11 cellular contexts compared by ENCODE assay signal in the genomic region with DNA sequence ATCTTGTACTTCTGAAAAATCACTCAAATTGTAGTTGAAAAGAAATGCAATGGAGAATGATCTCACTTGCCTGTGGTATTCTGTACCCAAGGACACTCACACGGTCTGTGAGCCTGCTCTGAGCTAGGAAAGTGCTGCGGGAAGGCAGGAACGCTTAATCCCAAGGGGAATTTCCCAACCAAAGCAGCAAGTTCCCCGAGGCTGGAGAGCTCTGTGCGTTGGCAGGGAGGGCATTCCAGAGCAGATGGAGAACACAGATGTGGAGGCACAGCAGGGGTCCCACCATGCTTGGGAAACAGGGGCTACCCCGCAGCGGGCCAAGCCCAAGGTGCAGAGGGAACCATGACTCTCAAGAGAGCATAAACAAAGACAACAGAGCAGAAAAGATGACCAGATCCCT. TPM values are rescaled to one million over a fixed set of nuclear protein-coding genes. Genes with fewer than 3 reads are reported as not detected.
DNase-seq lines count a peak whose midpoint lies in the region; TF ChIP-seq lines count a peak whose summit lies in the region.
"Had no signal": no experiment of that assay in that cellular context is flagged by ENCODE, and none has a peak within 500 bp of the region (broad histone marks: within the 10 kb centered on the region; RNA-seq: fewer than 3 reads in every experiment).

No MANE protein-coding gene starts in this region.

- H3K27me3 ChIP-seq in HUES64 (ENCODE audit: insufficient read depth, low read length) (no peaks in the 10 kb centered on the region), breast epithelium (no peaks in the 10 kb centered on the region)

- intact Hi-C loops in breast epithelium (cut with DNase I; ENCODE audit: low total_unique reads): no loop called here

- no peak overlapping the region for H3K9ac ChIP-seq in HUES64 (ENCODE audit: low read depth, low read length)

- peaks cover 27% of the 10 kb centered on the region; the same call in 1 of the 2 replicates for H3K4me1 ChIP-seq in HUES64 (ENCODE audit: insufficient read depth, low read length)
- H3K4me1 ChIP-seq in breast epithelium: peaks cover 0 to 11% of the 10 kb centered on the region in 2 donors

- no peak for TF ChIP-seq POLR2A in breast epithelium (IDR thresholded peaks at IDR 0.05)

- H3K36me3 ChIP-seq in HUES64 (ENCODE audit: insufficient read depth, low read length) (no peaks in the 10 kb centered on the region), breast epithelium (no peaks in the 10 kb centered on the region)

- H3K4me3 ChIP-seq in HUES64 (ENCODE audit: low read length) (no peak overlapping the region), breast epithelium (no peak overlapping the region)

- peak in 1 of 2 donors; percentile 22 for DNase-seq in breast epithelium (ENCODE audit: low spot score in 2 of 2)
- peak; percentile 41 for DNase-seq in iPS-NIHi11 (ENCODE audit: low spot score)
- peak; percentile 60 for DNase-seq in stromal cell of bone marrow (ENCODE audit: low read depth)
- no peak for DNase-seq in germinal center (ENCODE audit: low spot score)
- DNase-seq in NCI-H1417 (lab: John Stamatoyannopoulos, UW): no peak
- no peak for DNase-seq in NCI-H774 (lab: John Stamatoyannopoulos, UW)
- DNase-seq in epidermal melanocyte (ENCODE audit: insufficient read length, low spot score): no peak
- DNase-seq: activated CD4-positive, alpha-beta T cell treated with anti-CD3 and anti-CD28 coated beads, Interleukin-2, amount 10 ng/mL, durations not matched to agents 7 days and 5 days; GF-D8; NK-92 treated with Interleukin-12 subunit alpha and Interleukin-12 subunit beta, amount 100 ng/mL, for 24 hours had no signal

- H3K27ac ChIP-seq in HUES64 (ENCODE audit: low read depth, low read length) (peak overlapping the region; percentile 38; the same call in 1 of the 2 replicates), breast epithelium (peak overlapping the region; percentile 15 to 41)

- no peak for TF ChIP-seq CTCF in breast epithelium (IDR thresholded peaks at IDR 0.05)

- 40% methylated on average over 7 of the region's 7 CpGs for WGBS in HUES64

- H3K9me3 ChIP-seq in HUES64 (ENCODE audit: insufficient read depth, low read depth, low read length): no peaks in the 10 kb centered on the region
- no peaks in the 10 kb centered on the region for H3K9me3 ChIP-seq in breast epithelium

RNA-seq across cellular contexts. Expression of a gene that starts 13.6 kb away (rescaled TPM):
- polyA plus RNA-seq in HUES64 (2013, experiment 1 of 2): 12.4 TPM
- 13.9 TPM for polyA plus RNA-seq in HUES64 (2013, experiment 2 of 2)
- total RNA-seq in breast epithelium: 10 to 100 TPM; 25.8 to 69.5 (median 60.6) TPM

Comparison
In these comparisons a context has a peak if more than half of its experiments do, and no peak if none do; other contexts are left out.
1. DNase-seq: peak in iPS-NIHi11 (single experiment) and stromal cell of bone marrow (single experiment); none in germinal center (single experiment), NCI-H1417 (0 of 3), NCI-H774 (single experiment) and epidermal melanocyte (single experiment).